ENCODE assay signal across 10 cellular contexts in the genomic region with DNA sequence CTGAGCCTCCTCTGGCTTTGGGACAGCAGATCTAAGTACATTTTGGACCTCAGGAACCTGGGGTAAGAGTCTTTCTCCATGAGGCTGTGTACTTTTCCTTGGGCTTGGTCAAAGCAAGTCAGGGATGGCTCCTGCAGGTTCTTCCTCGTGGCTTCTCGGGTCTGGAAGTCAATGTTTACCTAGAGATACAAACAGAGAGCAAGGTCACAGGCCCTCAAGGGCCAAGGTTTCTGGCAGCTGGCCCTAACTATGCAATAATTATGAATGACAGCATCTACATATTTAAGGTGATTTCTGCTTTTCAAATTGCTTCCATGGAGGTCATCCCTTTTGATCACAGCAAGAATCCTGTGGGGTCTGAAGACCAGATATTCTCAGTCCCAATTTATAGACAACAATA. TPM values are rescaled to one million over a fixed set of nuclear protein-coding genes. Genes with fewer than 3 reads are reported as not detected.
"Had no signal": no experiment of that assay in that cellular context is flagged by ENCODE, and none has a peak within 500 bp of the region (broad histone marks: within the 10 kb centered on the region; RNA-seq: fewer than 3 reads in every experiment).

No MANE protein-coding gene starts in this region.

- H3K4me1 ChIP-seq: HAP-1 had no signal

- H3K4me3 ChIP-seq: GM23248, HAP-1 had no signal

- H3K9me3 ChIP-seq: HAP-1 had no signal

- H3K36me3 ChIP-seq: HAP-1 had no signal

- DNase-seq: GM23248, GOT3, H7, HFFc6, KBM-7 had no signal

- H3K27ac ChIP-seq: GM23248, HL-60 had no signal

RNA-seq across cellular contexts. Expression of gene RGS8, which starts 37.6 kb away (rescaled TPM):
- total RNA-seq: GM23248, H4, HepG2, HFFc6 had no signal

RNA-seq across cellular contexts. Expression of gene RGS16, which starts 42.5 kb away (rescaled TPM):
- total RNA-seq: HepG2, HT1080 had no signal
